In genomic region chr9:132572921-132573320, GRCh38 we compare ENCODE assay signal across 19 cellular contexts. TPM values are rescaled to one million over a fixed set of nuclear protein-coding genes. Genes with fewer than 3 reads are reported as not detected.
DNase-seq lines count a peak whose midpoint lies in the region; ATAC-seq and TF ChIP-seq lines count a peak whose summit lies in the region.
"Had no signal": no experiment of that assay in that cellular context is flagged by ENCODE, and none has a peak within 500 bp of the region (broad histone marks: within the 10 kb centered on the region; RNA-seq: fewer than 3 reads in every experiment).

No MANE protein-coding gene starts in this region.

- CTCF ChIA-PET in WTC11 (lab: Charles Lee), result interaction anchor here (0.7 to 4.5 kb wide), 8 partner anchors 12 to 304 kb away, joined by 3 to 25 read pairs (median 5); no protein-coding TSS in a partner anchor
- CTCF ChIA-PET in GM10248 (lab: Yijun Ruan, JAX), result interaction anchor here (1.1 to 2.0 kb wide), 2 partner anchors 161 to 188 kb away, joined by 3 to 5 read pairs; no protein-coding TSS in a partner anchor

- H3K4me3 ChIP-seq in DOHH2 (ENCODE audit: low read length) (0 out of 2 replicates have a peak overlapping the region, but pooled peaks have one; percentile 21), H7 (ENCODE audit: insufficient read depth, low read depth, low read length) (no peak overlapping the region)
- H3K4me3 ChIP-seq: BLaER1, pancreas, uterus had no signal

- no peak overlapping the region for H3K27ac ChIP-seq in DOHH2 (ENCODE audit: low read depth, low read length)
- H3K27ac ChIP-seq: BLaER1, pancreas, uterus had no signal

- no peak overlapping the region for H3K27ac Mint-ChIP-seq in WTC11
- H3K27ac Mint-ChIP-seq: endodermal cell; stimulated activated naive CD8-positive, alpha-beta T cell treated with anti-CD3 and anti-CD28 coated beads, Interleukin-15, amount 100 ng/mL, for 72 hours had no signal

- no peak for TF ChIP-seq CTCF in DOHH2 (IDR thresholded peaks at IDR 0.05; ENCODE audit: low read depth, low read length, poor library complexity, severe bottlenecking)
- TF ChIP-seq CTCF in WTC11 (IDR thresholded peaks at IDR 0.05), result no peak
- TF ChIP-seq CTCF in GM10248 (IDR thresholded peaks at IDR 0.05; ENCODE audit: control extremely low read depth, extremely low read depth, low read depth, missing control alignments), result no peak

- DNase-seq in H7, result peak; percentile 88
- no peak for DNase-seq in WTC11 (ENCODE audit: low spot score)
- peak; percentile 45 for DNase-seq in iPS-NIHi11 (ENCODE audit: low spot score)
- DNase-seq in SW 1271 (lab: John Stamatoyannopoulos, UW), result no peak
- DNase-seq in stimulated activated naive CD4-positive, alpha-beta T cell (lab: John Stamatoyannopoulos, UW), result no peak
- no peak for DNase-seq in GM10248 (ENCODE audit: extremely low spot score)
- DNase-seq: activated CD4-positive, alpha-beta T cell treated with anti-CD3 and anti-CD28 coated beads for 4 hours; activated naive CD4-positive, alpha-beta T cell treated with anti-CD3 and anti-CD28 coated beads, Interleukin-2, amount 50 U/mL, for 16 hours; activated T-cell treated with anti-CD3 and anti-CD28 coated beads for 4 hours; central memory CD4-positive, alpha-beta T cell; DMS79 treated with DMSO at 0.1 percent for 48 hours; endodermal cell; pancreas; RPMI8226; stimulated activated naive CD8-positive, alpha-beta T cell treated with anti-CD3 and anti-CD28 coated beads, Interleukin-15, amount 100 ng/mL, for 72 hours; uterus had no signal

- POLR2A ChIA-PET in WTC11 (lab: Charles Lee), result no interaction called here
- POLR2A ChIA-PET in GM10248 (lab: Yijun Ruan, JAX), result no interaction called here

- H3K36me3 ChIP-seq in DOHH2 (ENCODE audit: control insufficient read depth, low read length), result no peaks in the 10 kb centered on the region
- no peaks in the 10 kb centered on the region for H3K36me3 ChIP-seq in H7 (replicated peaks; ENCODE audit: control insufficient read depth, insufficient read depth, low read length)
- H3K36me3 ChIP-seq: BLaER1, pancreas, uterus had no signal

- H3K4me1 ChIP-seq in DOHH2 (ENCODE audit: control insufficient read depth, low read length), result peaks cover 34% of the 10 kb centered on the region
- H3K4me1 ChIP-seq: pancreas, uterus had no signal

- no peaks in the 10 kb centered on the region for H3K9me3 ChIP-seq in DOHH2 (ENCODE audit: control insufficient read depth, insufficient read depth, low read length)
- H3K9me3 ChIP-seq: BLaER1, pancreas, uterus had no signal

- peaks cover 8% of the 10 kb centered on the region for H3K4me1 Mint-ChIP-seq in WTC11
- H3K4me1 Mint-ChIP-seq: stimulated activated naive CD8-positive, alpha-beta T cell treated with anti-CD3 and anti-CD28 coated beads, Interleukin-15, amount 100 ng/mL, for 72 hours had no signal

- peaks cover 30% of the 10 kb centered on the region for H3K27me3 Mint-ChIP-seq in WTC11 (ENCODE audit: low read depth)

- H3K27me3 ChIP-seq in DOHH2 (ENCODE audit: control insufficient read depth, low read length), result peaks cover 3% of the 10 kb centered on the region; the same call in 1 of the 2 replicates
- peaks cover 25% of the 10 kb centered on the region for H3K27me3 ChIP-seq in H7 (ENCODE audit: control insufficient read depth, insufficient read depth, low read length)
- H3K27me3 ChIP-seq: pancreas, uterus had no signal

- no peaks in the 10 kb centered on the region for H4K20me1 ChIP-seq in DOHH2 (ENCODE audit: control insufficient read depth, insufficient read depth, low read depth, low read length)

- no peaks in the 10 kb centered on the region for H3K36me3 Mint-ChIP-seq in WTC11

- H3K9me3 Mint-ChIP-seq in WTC11, result no peaks in the 10 kb centered on the region
- H3K9me3 Mint-ChIP-seq: endodermal cell; stimulated activated naive CD8-positive, alpha-beta T cell treated with anti-CD3 and anti-CD28 coated beads, Interleukin-15, amount 100 ng/mL, for 72 hours had no signal

- no peaks in the 10 kb centered on the region for H3K79me2 ChIP-seq in DOHH2 (ENCODE audit: control insufficient read depth, low read length)

- peak overlapping the region; percentile 33 for H3K4me2 ChIP-seq in DOHH2 (ENCODE audit: low read length)

- peak; percentile 71 for ATAC-seq in WTC11
- ATAC-seq: pancreas; stimulated activated naive CD8-positive, alpha-beta T cell treated with anti-CD3 and anti-CD28 coated beads, Interleukin-15, amount 100 ng/mL, for 72 hours had no signal

- H3F3A ChIP-seq in DOHH2 (ENCODE audit: control insufficient read depth, insufficient read depth), result peaks cover 4% of the 10 kb centered on the region; the same call in 1 of the 2 replicates

- H3K4me3 Mint-ChIP-seq in WTC11, result no peak overlapping the region
- H3K4me3 Mint-ChIP-seq: endodermal cell; stimulated activated naive CD8-positive, alpha-beta T cell treated with anti-CD3 and anti-CD28 coated beads, Interleukin-15, amount 100 ng/mL, for 72 hours had no signal

- H3K9me2 ChIP-seq in DOHH2 (replicated peaks; ENCODE audit: control insufficient read depth, low read length), result no peaks in the 10 kb centered on the region

TF ChIP-seq in WTC11, 78 proteins besides CTCF, POLR2A, EP300 and RAD21 (continues in another document):
- TF ChIP-seq GABPB1 (CRISPR knock-in tag; IDR thresholded peaks at IDR 0.05) (no peak), TCF7 (CRISPR knock-in tag; IDR thresholded peaks at IDR 0.05; ENCODE audit: low read depth) (no peak), ZNF671 (CRISPR knock-in tag; IDR thresholded peaks at IDR 0.05) (no peak), FOXJ3 (CRISPR knock-in tag; IDR thresholded peaks at IDR 0.05; ENCODE audit: borderline replicate concordance) (no peak), ZNF532 (CRISPR knock-in tag; IDR thresholded peaks at IDR 0.05; ENCODE audit: borderline replicate concordance) (no peak), ZNF416 (CRISPR knock-in tag; IDR thresholded peaks at IDR 0.05) (no peak)
- TF ChIP-seq, protein P1, sequence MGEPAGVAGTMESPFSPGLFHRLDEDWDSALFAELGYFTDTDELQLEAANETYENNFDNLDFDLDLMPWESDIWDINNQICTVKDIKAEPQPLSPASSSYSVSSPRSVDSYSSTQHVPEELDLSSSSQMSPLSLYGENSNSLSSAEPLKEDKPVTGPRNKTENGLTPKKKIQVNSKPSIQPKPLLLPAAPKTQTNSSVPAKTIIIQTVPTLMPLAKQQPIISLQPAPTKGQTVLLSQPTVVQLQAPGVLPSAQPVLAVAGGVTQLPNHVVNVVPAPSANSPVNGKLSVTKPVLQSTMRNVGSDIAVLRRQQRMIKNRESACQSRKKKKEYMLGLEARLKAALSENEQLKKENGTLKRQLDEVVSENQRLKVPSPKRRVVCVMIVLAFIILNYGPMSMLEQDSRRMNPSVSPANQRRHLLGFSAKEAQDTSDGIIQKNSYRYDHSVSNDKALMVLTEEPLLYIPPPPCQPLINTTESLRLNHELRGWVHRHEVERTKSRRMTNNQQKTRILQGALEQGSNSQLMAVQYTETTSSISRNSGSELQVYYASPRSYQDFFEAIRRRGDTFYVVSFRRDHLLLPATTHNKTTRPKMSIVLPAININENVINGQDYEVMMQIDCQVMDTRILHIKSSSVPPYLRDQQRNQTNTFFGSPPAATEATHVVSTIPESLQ (CRISPR knock-in tag; IDR thresholded peaks at IDR 0.05), result no peak
- TF ChIP-seq, protein P2, sequence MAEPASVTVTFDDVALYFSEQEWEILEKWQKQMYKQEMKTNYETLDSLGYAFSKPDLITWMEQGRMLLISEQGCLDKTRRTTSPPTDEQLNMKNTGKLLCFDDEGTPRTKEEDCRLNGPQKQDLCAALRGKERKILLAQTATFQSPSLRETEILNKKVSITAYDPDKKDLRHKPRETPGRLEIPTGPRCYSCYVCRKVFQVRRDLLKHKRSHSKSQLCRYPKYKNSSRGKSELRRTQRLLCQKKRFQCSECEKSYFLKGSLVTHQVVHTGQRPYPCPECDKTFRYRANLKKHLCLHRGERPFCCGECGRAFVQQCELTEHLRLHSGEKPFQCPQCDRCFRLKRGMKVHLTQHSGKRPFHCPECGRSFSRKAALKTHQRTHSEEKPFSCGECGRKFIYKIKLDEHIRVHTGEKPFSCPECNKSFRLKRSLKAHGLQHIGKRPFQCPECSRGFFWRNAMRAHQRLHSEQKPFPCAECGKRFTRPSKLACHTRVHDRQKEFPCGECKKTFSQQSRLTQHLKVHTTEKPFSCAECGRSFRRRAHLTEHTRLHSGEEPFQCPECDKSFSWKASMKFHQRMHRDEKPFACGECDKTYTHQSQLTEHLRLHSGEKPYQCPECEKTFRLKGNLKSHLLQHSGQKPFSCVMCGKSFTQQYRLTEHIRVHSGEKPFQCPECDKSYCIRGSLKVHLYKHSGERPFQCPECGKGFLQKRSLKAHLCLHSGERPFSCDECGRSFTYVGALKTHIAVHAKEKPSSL (CRISPR knock-in tag; conservative IDR thresholded peaks at IDR 0.05), result no peak

RNA-seq across cellular contexts. Expression of gene BARHL1, which starts 9.5 kb away (rescaled TPM):
- total RNA-seq in H7 (2014; rRNA removed; shearing (Covaris generic)), result 0.07 TPM in 1 of 2 replicates, not detected in the other
- 0.15 to 0.16 TPM in 2 of 3 replicates, not detected in the other for total RNA-seq in WTC11 (2021)
- total RNA-seq: endodermal cell; pancreas; T-helper 2 cell treated with Interferon-gamma antibody and Interleukin-4, amounts not matched to agents 100 ng/mL and 5 ng/mL, for 36 hours; uterus had no signal

Comparison
In these comparisons a context has a peak if more than half of its experiments do, and no peak if none do; other contexts are left out.
1. DNase-seq: peak in H7 (single experiment) and iPS-NIHi11 (single experiment); none in WTC11 (single experiment), SW 1271 (0 of 2), stimulated activated naive CD4-positive, alpha-beta T cell (0 of 6) and GM10248 (single experiment).